Comparison of ENCODE assay signal across 31 cellular contexts in genomic region chr6:43836507-43836906, GRCh38.
DNase-seq lines count a peak whose midpoint lies in the region; ATAC-seq and TF ChIP-seq lines count a peak whose summit lies in the region.
"Had no signal": no experiment of that assay in that cellular context is flagged by ENCODE, and none has a peak within 500 bp of the region (broad histone marks: within the 10 kb centered on the region; RNA-seq: fewer than 3 reads in every experiment).

No MANE protein-coding gene starts in this region.

- no peak for TF ChIP-seq CTCF in epithelial cell of esophagus (IDR thresholded peaks at IDR 0.05; ENCODE audit: insufficient read depth, low read depth, low read length, missing control alignments)
- no peak for TF ChIP-seq CTCF in spleen (IDR thresholded peaks at IDR 0.05 in 8 of 11, conservative IDR thresholded peaks at IDR 0.05 in 3 of 11)

- no peaks in the 10 kb centered on the region for H3K9me3 ChIP-seq in right cardiac atrium (ENCODE audit: control insufficient read depth, low read length)
- no peaks in the 10 kb centered on the region for H3K9me3 ChIP-seq in spleen
- H3K9me3 ChIP-seq: BLaER1 treated with 17β-estradiol and CSF1 and Interleukin-3, amounts not matched to agents 10 nM and 100 nM; lower lobe of right lung; psoas muscle; SJCRH30 had no signal

- WGBS in right cardiac atrium: 78% methylated on average over 4 of the region's 4 CpGs
- 65 to 85% (median 80%) methylated on average over 4 of the region's 4 CpGs for WGBS in spleen, 5 donors

- DNase-seq in EH (ENCODE audit: low read depth) (peak; percentile 54), M059J (ENCODE audit: low read depth) (peak; percentile 49), epithelial cell of esophagus (ENCODE audit: low read depth) (peak; percentile 38), myocyte (ENCODE audit: low read depth) (peak; percentile 37), DMS53 (lab: John Stamatoyannopoulos, UW) (no peak), right cardiac atrium (no peak), spleen (no peak)
- DNase-seq: activated CD4-positive, alpha-beta T cell treated with anti-CD3 and anti-CD28 coated beads, Interleukin-2, amount 50 U/mL, for 1 hour; activated CD4-positive, CD25-positive, alpha-beta regulatory T cell; activated gamma-delta T cell; activated naive CD8-positive, alpha-beta T cell treated with anti-CD3 and anti-CD28 coated beads for 36 hours; activated T-cell treated with anti-CD3 and anti-CD28 coated beads, Interleukin-2, amount 50 U/mL, for 24 hours; caudate nucleus; DMS79 treated with DMSO at 0.1 percent for 48 hours; effector memory CD4-positive, alpha-beta T cell; kidney glomerular epithelial cell; lower lobe of right lung; naive thymus-derived CD8-positive, alpha-beta T cell; NCI-H1092; NCI-H1694; NCI-H2171; NCI-H82; occipital lobe; psoas muscle; SJCRH30; substantia nigra; T1000 had no signal

- intact Hi-C loops in right cardiac atrium (cut with DNase I) (loop anchor here in 1 of 4 donors (5.0 kb wide), 1 partner anchor 64 kb away; the partner anchor contains the start of gene VEGFA), spleen (cut with DNase I; ENCODE audit: low total_unique reads) (no loop called here)

- H3K27ac ChIP-seq in right cardiac atrium (ENCODE audit: low read length) (no peak overlapping the region), spleen (no peak overlapping the region)
- H3K27ac ChIP-seq: BLaER1 treated with 17β-estradiol and CSF1 and Interleukin-3, amounts not matched to agents 10 nM and 100 nM; coronary artery; lower lobe of right lung; psoas muscle; SJCRH30 had no signal

- H3K4me3 ChIP-seq in epithelial cell of esophagus (ENCODE audit: low read length) (no peak overlapping the region), right cardiac atrium (ENCODE audit: low read length) (no peak overlapping the region), spleen (no peak overlapping the region)
- H3K4me3 ChIP-seq: BLaER1 treated with 17β-estradiol and CSF1 and Interleukin-3, amounts not matched to agents 10 nM and 100 nM; coronary artery; lower lobe of right lung; psoas muscle; SJCRH30 had no signal

- H3K36me3 ChIP-seq in spleen: no peaks in the 10 kb centered on the region
- H3K36me3 ChIP-seq: BLaER1 treated with 17β-estradiol and CSF1 and Interleukin-3, amounts not matched to agents 10 nM and 100 nM; lower lobe of right lung; SJCRH30 had no signal

- no peaks in the 10 kb centered on the region for H3K4me1 ChIP-seq in right cardiac atrium (ENCODE audit: control insufficient read depth, insufficient read depth, low read length)
- peaks cover 0 to 13% (median 6%) of the 10 kb centered on the region in 6 donors for H3K4me1 ChIP-seq in spleen
- H3K4me1 ChIP-seq: SJCRH30 had no signal

- ATAC-seq in right cardiac atrium (no peak), SK-N-SH treated with all-trans-retinoic acid at 6 μM for 48 hours (no peak)
- ATAC-seq: lower lobe of right lung; naive thymus-derived CD8-positive, alpha-beta T cell; psoas muscle; stimulated activated effector memory CD8-positive, alpha-beta T cell treated with anti-CD3 and anti-CD28 coated beads, Interleukin-12 subunit alpha, Interleukin-12 subunit beta, amount 100 ng/mL, for 72 hours had no signal

- H3K27me3 ChIP-seq in right cardiac atrium (ENCODE audit: control insufficient read depth, insufficient read depth) (no peaks in the 10 kb centered on the region), spleen (replicated peaks in 1 of 7) (no peaks in the 10 kb centered on the region)
- H3K27me3 ChIP-seq: BLaER1 treated with 17β-estradiol and CSF1 and Interleukin-3, amounts not matched to agents 10 nM and 100 nM; SJCRH30 had no signal

- no peak for TF ChIP-seq POLR2A in spleen (IDR thresholded peaks at IDR 0.05)

TF ChIP-seq in SK-N-SH treated with all-trans-retinoic acid at 6 μM for 48 hours, 23 proteins besides CTCF, POLR2A, EP300 and RAD21:
- TF ChIP-seq ZC3H10 (CRISPR knock-in tag; IDR thresholded peaks at IDR 0.05) (no peak), PATZ1 (CRISPR knock-in tag; IDR thresholded peaks at IDR 0.05; ENCODE audit: borderline replicate concordance) (no peak), CSDC2 (CRISPR knock-in tag; IDR thresholded peaks at IDR 0.05) (no peak), ZNF565 (CRISPR knock-in tag; conservative IDR thresholded peaks at IDR 0.05; ENCODE audit: low read depth) (no peak), ZNF8 (CRISPR knock-in tag; IDR thresholded peaks at IDR 0.05) (no peak), RARB (CRISPR knock-in tag; IDR thresholded peaks at IDR 0.05) (no peak), ESRRG (CRISPR knock-in tag; IDR thresholded peaks at IDR 0.05) (no peak), PPARA (CRISPR knock-in tag; IDR thresholded peaks at IDR 0.05; ENCODE audit: borderline replicate concordance) (no peak), BACH2 (CRISPR knock-in tag; IDR thresholded peaks at IDR 0.05; ENCODE audit: borderline replicate concordance) (no peak), ARNTL (CRISPR knock-in tag; IDR thresholded peaks at IDR 0.05; ENCODE audit: borderline replicate concordance, low read depth) (no peak), CSRNP3 (CRISPR knock-in tag; IDR thresholded peaks at IDR 0.05) (no peak), ZFP30 (CRISPR knock-in tag; IDR thresholded peaks at IDR 0.05) (no peak), ISL1 (CRISPR knock-in tag; IDR thresholded peaks at IDR 0.05) (no peak), CREB5 (CRISPR knock-in tag; IDR thresholded peaks at IDR 0.05; ENCODE audit: low read depth) (no peak), TSHZ2 (CRISPR knock-in tag; IDR thresholded peaks at IDR 0.05) (no peak), TCF4 (CRISPR knock-in tag; IDR thresholded peaks at IDR 0.05; ENCODE audit: borderline replicate concordance) (no peak), OSR1 (CRISPR knock-in tag; IDR thresholded peaks at IDR 0.05) (no peak), ZNF70 (CRISPR knock-in tag; IDR thresholded peaks at IDR 0.05) (no peak), GLIS3 (CRISPR knock-in tag; IDR thresholded peaks at IDR 0.05) (no peak)

Comparison
In these comparisons a context has a peak if more than half of its experiments do, and no peak if none do; other contexts are left out.
1. DNase-seq: peak in EH (single experiment), M059J (single experiment), epithelial cell of esophagus (single experiment) and myocyte (single experiment); none in DMS53 (single experiment), right cardiac atrium (0 of 3) and spleen (single experiment).